Comparison of ENCODE assay signal across 24 cellular contexts in genomic region chr11:15885913-15886698, GRCh38.
DNase-seq lines count a peak whose midpoint lies in the region; TF ChIP-seq lines count a peak whose summit lies in the region.
"Had no signal": no experiment of that assay in that cellular context is flagged by ENCODE, and none has a peak within 500 bp of the region (broad histone marks: within the 10 kb centered on the region; RNA-seq: fewer than 3 reads in every experiment).

No MANE protein-coding gene starts in this region.

- no peaks in the 10 kb centered on the region for H3K27me3 ChIP-seq in smooth muscle cell (ENCODE audit: low read depth)
- H3K27me3 ChIP-seq in effector memory CD4-positive, alpha-beta T cell (replicated peaks; ENCODE audit: control insufficient read depth, insufficient read depth, low read length, poor library complexity, severe bottlenecking) = no peaks in the 10 kb centered on the region

- TF ChIP-seq CTCF in nephron (IDR thresholded peaks at IDR 0.05; ENCODE audit: unreplicated experiment in 3 of 3) (no peak), smooth muscle cell (IDR thresholded peaks at IDR 0.05; ENCODE audit: borderline replicate concordance, insufficient read depth, poor library complexity, severe bottlenecking) (no peak)

- H3K4me3 ChIP-seq in smooth muscle cell = no peak overlapping the region
- H3K4me3 ChIP-seq in effector memory CD4-positive, alpha-beta T cell (ENCODE audit: insufficient read depth, low read depth, low read length, poor library complexity, severe bottlenecking) = no peak overlapping the region

- peak overlapping the region; percentile 41 for H3K4me2 ChIP-seq in smooth muscle cell
- H3K4me2 ChIP-seq: SK-N-SH had no signal

- peaks cover 55% of the 10 kb centered on the region for H3K4me1 ChIP-seq in smooth muscle cell (ENCODE audit: low read depth)
- H3K4me1 ChIP-seq in effector memory CD4-positive, alpha-beta T cell (ENCODE audit: control insufficient read depth, insufficient read depth, low read length, poor library complexity, severe bottlenecking) = no peaks in the 10 kb centered on the region

- H4K20me1 ChIP-seq in smooth muscle cell (ENCODE audit: low read depth) = no peaks in the 10 kb centered on the region

- H3K9ac ChIP-seq in smooth muscle cell (ENCODE audit: low read depth) = no peak overlapping the region
- H3K9ac ChIP-seq: SK-N-SH had no signal

- no peak overlapping the region for H3K4me3 Mint-ChIP-seq in nephron
- no peak overlapping the region for H3K4me3 Mint-ChIP-seq in activated CD4-positive, alpha-beta memory T cell treated with anti-CD3 and anti-CD28 coated beads for 36 hours
- H3K4me3 Mint-ChIP-seq: CD14-positive monocyte, IgD-negative memory B cell had no signal

- CTCF ChIA-PET in activated CD4-positive, alpha-beta memory T cell treated with anti-CD3 and anti-CD28 coated beads for 36 hours (lab: Charles Lee) = no interaction called here

- POLR2A ChIA-PET in activated CD4-positive, alpha-beta memory T cell treated with anti-CD3 and anti-CD28 coated beads for 36 hours (lab: Charles Lee) = no interaction called here

- H3K4me1 Mint-ChIP-seq in nephron = peaks cover 86% of the 10 kb centered on the region
- no peaks in the 10 kb centered on the region for H3K4me1 Mint-ChIP-seq in activated CD4-positive, alpha-beta memory T cell treated with anti-CD3 and anti-CD28 coated beads for 36 hours (ENCODE audit: low read depth)
- H3K4me1 Mint-ChIP-seq: IgD-negative memory B cell had no signal

- H3K27me3 Mint-ChIP-seq in nephron (ENCODE audit: low read depth) = peaks cover 3% of the 10 kb centered on the region
- no peaks in the 10 kb centered on the region for H3K27me3 Mint-ChIP-seq in activated CD4-positive, alpha-beta memory T cell treated with anti-CD3 and anti-CD28 coated beads for 36 hours
- H3K27me3 Mint-ChIP-seq: IgD-negative memory B cell had no signal

- peaks cover 40% of the 10 kb centered on the region for H3F3A ChIP-seq in smooth muscle cell (ENCODE audit: low read depth)

- intact Hi-C loops in activated CD4-positive, alpha-beta memory T cell treated with anti-CD3 and anti-CD28 coated beads for 36 hours (cut with micrococcal nuclease) = no loop called here

- H3K79me2 ChIP-seq in smooth muscle cell (ENCODE audit: low read depth) = no peaks in the 10 kb centered on the region

- no peaks in the 10 kb centered on the region for H3K36me3 ChIP-seq in smooth muscle cell (ENCODE audit: low read depth)
- no peaks in the 10 kb centered on the region for H3K36me3 ChIP-seq in effector memory CD4-positive, alpha-beta T cell (ENCODE audit: control insufficient read depth, insufficient read depth, low read length)

- DNase-seq in NCI-H524 (lab: John Stamatoyannopoulos, UW) (peak; percentile 27 to 64), cerebellar cortex (ENCODE audit: low spot score) (peak; percentile 1), smooth muscle cell (lab: John Stamatoyannopoulos, UW; ENCODE audit: unreplicated experiment) (no peak), ureter (ENCODE audit: low spot score) (no peak)
- no peak for DNase-seq in effector memory CD4-positive, alpha-beta T cell
- no peak for DNase-seq in activated CD4-positive, alpha-beta memory T cell treated with anti-CD3 and anti-CD28 coated beads for 36 hours
- DNase-seq: ACHN, DMS 273 treated with DMSO at 0.1 percent for 48 hours, GF-D8, H7, Kasumi-1, MM.1S, NCI-H1092, NCI-H146, NCI-H2029 treated with DMSO at 0.1 percent for 48 hours, NCI-H446 treated with DMSO at 0.1 percent for 48 hours, NCI-H774, OCI-M1, RPMI8226, SHP77 treated with DMSO at 0.1 percent for 48 hours, SK-N-SH had no signal

- no peaks in the 10 kb centered on the region for H3K9me3 ChIP-seq in smooth muscle cell (replicated peaks; ENCODE audit: low read depth)
- no peaks in the 10 kb centered on the region for H3K9me3 ChIP-seq in effector memory CD4-positive, alpha-beta T cell (ENCODE audit: control insufficient read depth, low read length)
- H3K9me3 ChIP-seq: SK-N-SH had no signal

- no peak overlapping the region for H2AFZ ChIP-seq in smooth muscle cell (ENCODE audit: low read depth)

- 66% methylated on average over 10 of the region's 10 CpGs for WGBS in smooth muscle cell (ENCODE audit: low lambda C conversion rate)

- H3K9me3 Mint-ChIP-seq in nephron = no peaks in the 10 kb centered on the region
- H3K9me3 Mint-ChIP-seq in activated CD4-positive, alpha-beta memory T cell treated with anti-CD3 and anti-CD28 coated beads for 36 hours = no peaks in the 10 kb centered on the region
- H3K9me3 Mint-ChIP-seq: CD14-positive monocyte had no signal

- no peaks in the 10 kb centered on the region for H3K36me3 Mint-ChIP-seq in nephron (ENCODE audit: low read depth)
- H3K36me3 Mint-ChIP-seq in activated CD4-positive, alpha-beta memory T cell treated with anti-CD3 and anti-CD28 coated beads for 36 hours = no peaks in the 10 kb centered on the region
- H3K36me3 Mint-ChIP-seq: CD14-positive monocyte, IgD-negative memory B cell had no signal

- H3K27ac ChIP-seq in smooth muscle cell (ENCODE audit: low read depth) = peak overlapping the region; percentile 75
- no peak overlapping the region for H3K27ac ChIP-seq in effector memory CD4-positive, alpha-beta T cell (ENCODE audit: insufficient read depth, low read length, poor library complexity, severe bottlenecking)

- H3K27ac Mint-ChIP-seq in nephron = peak overlapping the region in 2 of 3 experiments; percentile 53 to 80
- H3K27ac Mint-ChIP-seq in activated CD4-positive, alpha-beta memory T cell treated with anti-CD3 and anti-CD28 coated beads for 36 hours = no peak overlapping the region
- H3K27ac Mint-ChIP-seq: IgD-negative memory B cell had no signal

Comparison
In these comparisons a context has a peak if more than half of its experiments do, and no peak if none do; other contexts are left out.
1. DNase-seq: peak in NCI-H524 (2 of 2) and cerebellar cortex (single experiment); none in smooth muscle cell (single experiment), effector memory CD4-positive, alpha-beta T cell (0 of 3), activated CD4-positive, alpha-beta memory T cell treated with anti-CD3 and anti-CD28 coated beads for 36 hours (single experiment) and ureter (single experiment).